Comparison of ENCODE assay signal across 14 cellular contexts in genomic region chr20:25049261-25050060, GRCh38. TPM values are rescaled to one million over a fixed set of nuclear protein-coding genes. Genes with fewer than 3 reads are reported as not detected.
DNase-seq lines count a peak whose midpoint lies in the region; ATAC-seq, FAIRE-seq and TF ChIP-seq lines count a peak whose summit lies in the region.
"Had no signal": no experiment of that assay in that cellular context is flagged by ENCODE, and none has a peak within 500 bp of the region (broad histone marks: within the 10 kb centered on the region; RNA-seq: fewer than 3 reads in every experiment).

No MANE protein-coding gene starts in this region.

- peaks cover 0 to 2% (median 0%) of the 10 kb centered on the region in 8 donors for H3K9me3 Mint-ChIP-seq in CD4-positive, alpha-beta memory T cell

- no peak overlapping the region for H2AK5ac ChIP-seq in neuronal stem cell (ENCODE audit: low read depth, low read length)

- intact Hi-C loops in CD4-positive, alpha-beta memory T cell (cut with micrococcal nuclease): no loop called here
- intact Hi-C loops in kidney (cut with DNase I) (no loop called here), gastrocnemius medialis (cut with DNase I; ENCODE audit: low total_unique reads) (loop anchor here (5.0 kb wide), 3 partner anchors 1412 to 1887 kb away; partner anchors contain the start of gene CST3)

- H3K4me1 Mint-ChIP-seq in CD4-positive, alpha-beta memory T cell: peaks cover 28 to 64% (median 53%) of the 10 kb centered on the region in 4 donors

- H3K9me3 ChIP-seq in CD4-positive, alpha-beta memory T cell (ENCODE audit: control insufficient read depth in 1 of 2, low read length in 2 of 2): no peaks in the 10 kb centered on the region
- H3K9me3 ChIP-seq in kidney (ENCODE audit: control insufficient read depth in 1 of 2, low read length in 2 of 2): no peaks in the 10 kb centered on the region
- no peaks in the 10 kb centered on the region for H3K9me3 ChIP-seq in gastrocnemius medialis
- H3K9me3 ChIP-seq in neuronal stem cell (replicated peaks in 1 of 2; ENCODE audit: control insufficient read depth in 2 of 2, insufficient read depth in 1 of 2, low read depth in 1 of 2, low read length in 2 of 2): no peaks in the 10 kb centered on the region
- H3K9me3 ChIP-seq: right lobe of liver, SK-N-SH had no signal

- no peaks in the 10 kb centered on the region for H3K27me3 ChIP-seq in CD4-positive, alpha-beta memory T cell (ENCODE audit: insufficient read depth, low read length)
- H3K27me3 ChIP-seq in gastrocnemius medialis: no peaks in the 10 kb centered on the region
- H3K27me3 ChIP-seq in neuronal stem cell (ENCODE audit: control insufficient read depth in 3 of 3, insufficient read depth in 3 of 3, low read depth in 1 of 3, low read length in 3 of 3): peaks cover 0 to 64% (median 2%) of the 10 kb centered on the region in 3 experiments
- H3K27me3 ChIP-seq: right lobe of liver had no signal

- POLR2A ChIA-PET in CD4-positive, alpha-beta memory T cell (lab: Charles Lee; ENCODE audit: partially characterized antibody): no interaction called here

- no peaks in the 10 kb centered on the region for H3K79me1 ChIP-seq in neuronal stem cell (ENCODE audit: low read depth, low read length)

- H3K27me3 Mint-ChIP-seq in CD4-positive, alpha-beta memory T cell: no peaks in the 10 kb centered on the region

- no peak overlapping the region for H3K14ac ChIP-seq in neuronal stem cell (ENCODE audit: low read length)

- H2AFZ ChIP-seq in neuronal stem cell (ENCODE audit: low read length): no peak overlapping the region

- H3K23ac ChIP-seq in neuronal stem cell (ENCODE audit: low read depth, low read length, poor library complexity): no peak overlapping the region

- H3K4me2 ChIP-seq in neuronal stem cell (ENCODE audit: insufficient read depth, low read length, poor library complexity, severe bottlenecking): no peak overlapping the region
- H3K4me2 ChIP-seq: SK-N-SH had no signal

- H3K4me3 ChIP-seq in CD4-positive, alpha-beta memory T cell (ENCODE audit: low read length in 2 of 2): no peak overlapping the region
- H3K4me3 ChIP-seq in kidney (ENCODE audit: low read length in 2 of 2) (no peak overlapping the region), gastrocnemius medialis (no peak overlapping the region), neuronal stem cell (ENCODE audit: low read length in 2 of 2) (no peak overlapping the region)
- H3K4me3 ChIP-seq: right lobe of liver had no signal

- no peak for TF ChIP-seq POLR2A in gastrocnemius medialis (IDR thresholded peaks at IDR 0.05)

- CTCF ChIA-PET in CD4-positive, alpha-beta memory T cell (lab: Charles Lee; ENCODE audit: partially characterized antibody): interaction anchor here (2.0 kb wide), 1 partner anchor 51 kb away, joined by 4 read pairs; no protein-coding TSS in a partner anchor

- no peak overlapping the region for H3K9ac ChIP-seq in kidney (ENCODE audit: low read length in 2 of 2)
- no peak overlapping the region for H3K9ac ChIP-seq in neuronal stem cell (ENCODE audit: low read depth, low read length, poor library complexity)
- H3K9ac ChIP-seq: SK-N-SH had no signal

- H2BK12ac ChIP-seq in neuronal stem cell (ENCODE audit: low read length): no peak overlapping the region

- no peak overlapping the region for H4K8ac ChIP-seq in neuronal stem cell (ENCODE audit: low read depth, low read length)

- no peak overlapping the region for H2BK5ac ChIP-seq in neuronal stem cell (ENCODE audit: low read length)

- H2BK120ac ChIP-seq in neuronal stem cell (ENCODE audit: low read depth, low read length): no peak overlapping the region

- H3K27ac ChIP-seq in CD4-positive, alpha-beta memory T cell (ENCODE audit: low read depth, low read length): no peak overlapping the region
- H3K27ac ChIP-seq in VCaP (peak overlapping the region; percentile 99), kidney (ENCODE audit: low read depth in 2 of 2, low read length in 2 of 2) (peak overlapping the region in 1 of 2 donors; percentile 56), gastrocnemius medialis (peak overlapping the region; percentile 87 to 95 (median 94)), neuronal stem cell (replicated peaks; ENCODE audit: low read length) (no peak overlapping the region)
- H3K27ac ChIP-seq: right lobe of liver had no signal

- H3K27ac Mint-ChIP-seq in CD4-positive, alpha-beta memory T cell: peak overlapping the region; percentile 60 to 92 (median 77)

- ATAC-seq in gastrocnemius medialis (no peak), omental fat pad (ENCODE audit: low FRiP score) (no peak), HG03378 (IDR thresholded peaks at IDR 0.05; ENCODE audit: unreplicated experiment) (no peak)

- WGBS in neuronal stem cell (ENCODE audit: extremely low coverage in 2 of 2, insufficient read length in 2 of 2, insufficient replicate concordance in 1 of 2), 2 donors: no CpG with 5 or more reads among the region's 16 CpGs

- H3K4ac ChIP-seq in neuronal stem cell (ENCODE audit: low read length): no peak overlapping the region

- peak overlapping the region in 1 of 8 donors; percentile 10 for H3K4me3 Mint-ChIP-seq in CD4-positive, alpha-beta memory T cell

- peaks cover 5 to 26% of the 10 kb centered on the region in 2 donors for H3K36me3 Mint-ChIP-seq in CD4-positive, alpha-beta memory T cell

- H4K91ac ChIP-seq in neuronal stem cell (ENCODE audit: low read depth, low read length, poor library complexity): no peak overlapping the region

- no peak overlapping the region for H2BK15ac ChIP-seq in neuronal stem cell (ENCODE audit: low read length)

- in situ Hi-C loops in gastrocnemius medialis (cut with MboI; ENCODE audit: low sequenced_read_pairs in 4 of 4): loop anchor here in 3 of 4 donors (25.0 kb wide), 3 partner anchors 138 to 1412 kb away; partner anchors contain the start of genes CST3 (in 2 of the 3), ENTPD6 (in 1 of the 3) and ZNF337 (in 1 of the 3)

- no peak for FAIRE-seq in kidney (lab: Jason Lieb, UNC)

- TF ChIP-seq CTCF in VCaP (conservative IDR thresholded peaks at IDR 0.05): no peak
- no peak for TF ChIP-seq CTCF in kidney (IDR thresholded peaks at IDR 0.05; ENCODE audit: borderline replicate concordance, extremely low read depth, insufficient read depth)
- TF ChIP-seq CTCF in gastrocnemius medialis (IDR thresholded peaks at IDR 0.05 in 4 of 5, conservative IDR thresholded peaks at IDR 0.05 in 1 of 5): no peak
- TF ChIP-seq CTCF in omental fat pad (IDR thresholded peaks at IDR 0.05): no peak

- H3K18ac ChIP-seq in neuronal stem cell (ENCODE audit: low read length): no peak overlapping the region

- peaks cover 26% of the 10 kb centered on the region for H3K4me1 ChIP-seq in CD4-positive, alpha-beta memory T cell (ENCODE audit: insufficient read depth, low read length)
- H3K4me1 ChIP-seq in kidney (ENCODE audit: control insufficient read depth in 1 of 2, insufficient read depth in 1 of 2, low read depth in 1 of 2, low read length in 2 of 2) (peaks cover 56 to 67% of the 10 kb centered on the region in 2 donors), gastrocnemius medialis (peaks cover 94 to 100% of the 10 kb centered on the region in 2 donors), neuronal stem cell (ENCODE audit: control insufficient read depth in 2 of 2, insufficient read depth in 1 of 2, low read depth in 1 of 2, low read length in 2 of 2) (peaks cover 0 to 2% of the 10 kb centered on the region in 2 donors)

- no peak for DNase-seq in CD4-positive, alpha-beta memory T cell
- DNase-seq in kidney: peak; percentile 54
- DNase-seq in gastrocnemius medialis: peak in 1 of 2 donors; percentile 1
- DNase-seq in omental fat pad (ENCODE audit: low spot score): no peak
- DNase-seq in GOT3 (lab: John Stamatoyannopoulos, UW): no peak
- no peak for DNase-seq in neuronal stem cell (ENCODE audit: low spot score)
- DNase-seq: cerebellar nuclear complex; NK-92 treated with Interleukin-12 subunit alpha and Interleukin-12 subunit beta, amount 100 ng/mL, for 24 hours; SK-N-SH had no signal

- H3K36me3 ChIP-seq in CD4-positive, alpha-beta memory T cell (ENCODE audit: insufficient read depth, low read length): peaks cover 12% of the 10 kb centered on the region
- H3K36me3 ChIP-seq in kidney (ENCODE audit: control insufficient read depth in 1 of 2, insufficient read depth in 2 of 2, low read length in 2 of 2) (peaks cover 10 to 14% of the 10 kb centered on the region in 2 donors), gastrocnemius medialis (no peaks in the 10 kb centered on the region), neuronal stem cell (replicated peaks in 1 of 2; ENCODE audit: control insufficient read depth in 2 of 2, insufficient read depth in 2 of 2, low read length in 2 of 2) (no peaks in the 10 kb centered on the region)
- H3K36me3 ChIP-seq: right lobe of liver had no signal

RNA-seq across cellular contexts. Expression of gene ACSS1, which starts 8.5 kb away (rescaled TPM):
- total RNA-seq in CD4-positive, alpha-beta memory T cell: 10 to 100 TPM; 55.4 to 56.5 TPM
- 10 to 100 TPM; 44.6 to 47.2 TPM for polyA plus RNA-seq in CD4-positive, alpha-beta memory T cell
- 30.6 TPM for total RNA-seq in kidney
- polyA plus RNA-seq in kidney (ENCODE audit: insufficient read depth, low read depth, low replicate concordance): 72.3 TPM
- total RNA-seq in gastrocnemius medialis: 10 to 100 TPM; 11.4 to 84.6 (median 11.8) TPM
- 10 to 100 TPM; 15.9 to 45.4 (median 19.0) TPM for total RNA-seq in omental fat pad
- 0.24 TPM for polyA plus RNA-seq in neuronal stem cell (2013, experiment 1 of 2)
- polyA plus RNA-seq in neuronal stem cell (2013, experiment 2 of 2): 0.26 TPM

RNA-seq across cellular contexts. Expression of gene VSX1, which starts 32.5 kb away (rescaled TPM):
- total RNA-seq in CD4-positive, alpha-beta memory T cell: not detected
- not detected for polyA plus RNA-seq in CD4-positive, alpha-beta memory T cell
- total RNA-seq in kidney (0.41 TPM), gastrocnemius medialis (1 to 10 TPM in 1 of 4 donors, under 1 TPM in 1, not detected in 2; 0.20 to 3.0 TPM), omental fat pad (not detected)
- polyA plus RNA-seq in kidney (ENCODE audit: insufficient read depth, low read depth, low replicate concordance): not detected
- polyA plus RNA-seq in neuronal stem cell (2013, experiment 1 of 2): 0.73 TPM
- 0.78 TPM for polyA plus RNA-seq in neuronal stem cell (2013, experiment 2 of 2)
- total RNA-seq: HT1080, subcutaneous adipose tissue had no signal
- polyA plus RNA-seq: SK-N-SH had no signal

RNA-seq across cellular contexts. Expression of gene APMAP, which starts 56.9 kb away (rescaled TPM):
- 10 to 100 TPM; 48.4 to 50.0 TPM for total RNA-seq in CD4-positive, alpha-beta memory T cell
- polyA plus RNA-seq in CD4-positive, alpha-beta memory T cell: 100 to 1,000 TPM in 1 of 2 donors, 10 to 100 TPM in 1; 70.7 to 130 TPM
- total RNA-seq in kidney (90.9 TPM), gastrocnemius medialis (100 to 1,000 TPM in 1 of 4 donors, 10 to 100 TPM in 3; 24.2 to 108 (median 29.3) TPM), omental fat pad (100 to 1,000 TPM in 3 of 4 donors, 10 to 100 TPM in 1; 85.3 to 337 (median 163) TPM)
- polyA plus RNA-seq in kidney (ENCODE audit: insufficient read depth, low read depth, low replicate concordance): 79.7 TPM
- 56.3 TPM for polyA plus RNA-seq in neuronal stem cell (2013, experiment 1 of 2)
- polyA plus RNA-seq in neuronal stem cell (2013, experiment 2 of 2): 57.5 TPM

Comparison
In these comparisons a context has a peak if more than half of its experiments do, and no peak if none do; other contexts are left out.
1. H3K27ac ChIP-seq: peak in VCaP (single experiment) and gastrocnemius medialis (4 of 4); none in CD4-positive, alpha-beta memory T cell (single experiment) and neuronal stem cell (single experiment).